Comparison of ENCODE assay signal across 8 cellular contexts in genomic region chr7:74661836-74662794, GRCh38. TPM values are rescaled to one million over a fixed set of nuclear protein-coding genes. Genes with fewer than 3 reads are reported as not detected.
DNase-seq lines count a peak whose midpoint lies in the region; ATAC-seq and TF ChIP-seq lines count a peak whose summit lies in the region.
"Not testable (repeated sequence)": the region's sequence is repeated elsewhere in the genome, so short reads cannot be mapped to it uniquely, and the experiment has no call there.

No MANE protein-coding gene starts in this region.

- H3K36me3 ChIP-seq in MM.1S (replicated peaks; ENCODE audit: insufficient read depth, low read length); subcutaneous abdominal adipose tissue (ENCODE audit: control insufficient read depth in 5 of 5, insufficient read depth in 5 of 5, low read length in 5 of 5): not testable (repeated sequence)
- peaks cover 78% of the 10 kb centered on the region for H3K36me3 ChIP-seq in WERI-Rb-1
- peaks cover 0 to 39% (median 8%) of the 10 kb centered on the region in 9 donors for H3K36me3 ChIP-seq in heart right ventricle

- not testable (repeated sequence) for H3K4me1 ChIP-seq in MM.1S (ENCODE audit: low read length)
- H3K4me1 ChIP-seq in heart right ventricle (peaks cover 3 to 79% (median 67%) of the 10 kb centered on the region in 9 donors), subcutaneous abdominal adipose tissue (ENCODE audit: control insufficient read depth in 5 of 5, insufficient read depth in 5 of 5, low read length in 5 of 5) (peaks cover 9 to 74% (median 67%) of the 10 kb centered on the region in 5 donors)

- H3K9ac ChIP-seq in MM.1S (ENCODE audit: low read length), result not testable (repeated sequence)
- peak overlapping the region in 1 of 5 donors; percentile 56 for H3K9ac ChIP-seq in subcutaneous abdominal adipose tissue (ENCODE audit: low read length in 5 of 5)

- H3K36me3 Mint-ChIP-seq in CD4-positive, alpha-beta T cell (ENCODE audit: low read depth), result peaks cover 48% of the 10 kb centered on the region
- H3K36me3 Mint-ChIP-seq in central memory CD8-positive, alpha-beta T cell (ENCODE audit: insufficient read depth), result peaks cover 36% of the 10 kb centered on the region
- H3K36me3 Mint-ChIP-seq in natural killer cell, result not testable (repeated sequence)

- H3K27ac ChIP-seq in CD4-positive, alpha-beta T cell (ENCODE audit: low read depth, low read length); WERI-Rb-1: not testable (repeated sequence)
- peak overlapping the region; percentile 88; the same call in 1 of the 2 replicates for H3K27ac ChIP-seq in MM.1S (ENCODE audit: low read length)
- peak overlapping the region in 7 of 10 donors; percentile 33 to 100 (median 67) for H3K27ac ChIP-seq in heart right ventricle
- H3K27ac ChIP-seq in subcutaneous abdominal adipose tissue (ENCODE audit: low read depth, low read length), result peak overlapping the region; percentile 98

- peaks cover 56% of the 10 kb centered on the region for H3K4me1 Mint-ChIP-seq in CD4-positive, alpha-beta T cell (ENCODE audit: low read depth)
- H3K4me1 Mint-ChIP-seq in central memory CD8-positive, alpha-beta T cell, result peaks cover 32% of the 10 kb centered on the region
- peaks cover 30 to 60% of the 10 kb centered on the region in 2 donors for H3K4me1 Mint-ChIP-seq in natural killer cell

- intact Hi-C loops in CD4-positive, alpha-beta T cell (cut with DNase I, micrococcal nuclease); natural killer cell (cut with micrococcal nuclease): not testable (repeated sequence)
- intact Hi-C loops in heart right ventricle (cut with DNase I), result loop anchor here in 2 of 10 donors (5.0 to 10.0 kb wide), 2 partner anchors 40 to 53 kb away; no protein-coding TSS in a partner anchor

- H3K79me2 ChIP-seq in MM.1S (ENCODE audit: low read length), result peaks cover 85% of the 10 kb centered on the region

- not testable (repeated sequence) for H3K27me3 Mint-ChIP-seq in CD4-positive, alpha-beta T cell; central memory CD8-positive, alpha-beta T cell; natural killer cell (ENCODE audit: low read depth in 2 of 2)

- H3K4me2 ChIP-seq in MM.1S (ENCODE audit: low read depth, low read length), result peak overlapping the region; percentile 99

- not testable (repeated sequence) for DNase-seq in CD4-positive, alpha-beta T cell; MM.1S; WERI-Rb-1; central memory CD8-positive, alpha-beta T cell (ENCODE audit: low spot score in 2 of 2); heart right ventricle; natural killer cell

- H3K4me3 ChIP-seq in GM12875 (ENCODE audit: low read depth, low read length); MM.1S (ENCODE audit: low read length); WERI-Rb-1 (ENCODE audit: low read depth, low read length); heart right ventricle; subcutaneous abdominal adipose tissue (ENCODE audit: low read depth in 1 of 5, low read length in 5 of 5): not testable (repeated sequence)

- H3F3A ChIP-seq in MM.1S (ENCODE audit: insufficient read depth, low read length), result peaks cover 40% of the 10 kb centered on the region

- peak overlapping the region; percentile 43 for H3K27ac Mint-ChIP-seq in CD4-positive, alpha-beta T cell
- not testable (repeated sequence) for H3K27ac Mint-ChIP-seq in central memory CD8-positive, alpha-beta T cell (ENCODE audit: low read depth)
- peak overlapping the region; percentile 86 to 95 for H3K27ac Mint-ChIP-seq in natural killer cell

- not testable (repeated sequence) for TF ChIP-seq CTCF in CD4-positive, alpha-beta T cell (IDR thresholded peaks at IDR 0.05); MM.1S (IDR thresholded peaks at IDR 0.05; ENCODE audit: low read length); heart right ventricle (IDR thresholded peaks at IDR 0.05); natural killer cell (IDR thresholded peaks at IDR 0.05)
- TF ChIP-seq CTCF in GM12875 (IDR thresholded peaks at IDR 0.05; ENCODE audit: borderline replicate concordance, insufficient read depth, low read depth, low read length) (0 out of 2 replicates have a peak, but pooled peaks have one; percentile 27), WERI-Rb-1 (IDR thresholded peaks at IDR 0.05; ENCODE audit: low read depth, low read length) (0 out of 2 replicates have a peak, but pooled peaks have one; percentile 3)

- peaks cover 10% of the 10 kb centered on the region for H4K20me1 ChIP-seq in MM.1S (ENCODE audit: insufficient read depth, low read length)

- not testable (repeated sequence) for H2AFZ ChIP-seq in MM.1S (ENCODE audit: low read length)

- not testable (repeated sequence) for ATAC-seq in CD4-positive, alpha-beta T cell (ENCODE audit: poor library complexity); central memory CD8-positive, alpha-beta T cell (replicated peaks; ENCODE audit: extremely low read depth, poor library complexity, severe bottlenecking); heart right ventricle; natural killer cell

- not testable (repeated sequence) for H3K27me3 ChIP-seq in CD4-positive, alpha-beta T cell (ENCODE audit: control insufficient read depth, insufficient read depth, low read length); MM.1S (replicated peaks; ENCODE audit: insufficient read depth, low read length); WERI-Rb-1 (ENCODE audit: insufficient read depth, low read depth, severe bottlenecking); heart right ventricle; subcutaneous abdominal adipose tissue (ENCODE audit: control insufficient read depth in 5 of 5, insufficient read depth in 4 of 5, low read length in 5 of 5)

- not testable (repeated sequence) for H3K9me3 ChIP-seq in CD4-positive, alpha-beta T cell (ENCODE audit: control insufficient read depth, low read length); MM.1S (replicated peaks; ENCODE audit: insufficient read depth, low read length); WERI-Rb-1 (ENCODE audit: severe bottlenecking); heart right ventricle; subcutaneous abdominal adipose tissue (ENCODE audit: control insufficient read depth in 5 of 5, low read length in 5 of 5)

- H3K4me3 Mint-ChIP-seq in CD4-positive, alpha-beta T cell, result peak overlapping the region; percentile 58
- H3K4me3 Mint-ChIP-seq in central memory CD8-positive, alpha-beta T cell, result peak overlapping the region; percentile 88
- H3K4me3 Mint-ChIP-seq in natural killer cell, result peak overlapping the region; percentile 25

- POLR2A ChIA-PET in CD4-positive, alpha-beta T cell (lab: Charles Lee), result interaction anchor here (1.3 to 1.9 kb wide), 2 partner anchors 8 to 11 kb away, joined by 4 to 7 read pairs; no protein-coding TSS in a partner anchor

- CTCF ChIA-PET in CD4-positive, alpha-beta T cell (lab: Charles Lee), result interaction anchor here (0.5 to 0.7 kb wide), 3 partner anchors 444 to 864 kb away, joined by 3 to 4 read pairs (median 3); no protein-coding TSS in a partner anchor

- H3K9me2 ChIP-seq in MM.1S (replicated peaks; ENCODE audit: insufficient read depth, low read length), result not testable (repeated sequence)

- H3K9me3 Mint-ChIP-seq in CD4-positive, alpha-beta T cell; central memory CD8-positive, alpha-beta T cell; natural killer cell: not testable (repeated sequence)

- WGBS in heart right ventricle, 2 donors, result 71 to 72% methylated on average over 21 of the region's 21 CpGs

RNA-seq across cellular contexts. Expression of gene GTF2I, which starts 4.6 kb away (rescaled TPM):
- 100 to 1,000 TPM; 105 to 109 TPM for total RNA-seq in CD4-positive, alpha-beta T cell
- total RNA-seq in heart right ventricle (100 to 1,000 TPM; 100 to 152 (median 119) TPM), natural killer cell (100 to 1,000 TPM; 153 to 222 (median 188) TPM)
- polyA plus RNA-seq in heart right ventricle, result 10 to 100 TPM; 18.9 to 31.4 TPM

Comparison
In these comparisons a context has a peak if more than half of its experiments do, and no peak if none do; other contexts are left out.
1. H3K4me3 Mint-ChIP-seq: peak in every context shown above with its lines; median percentile 88 in central memory CD8-positive, alpha-beta T cell; 58 in CD4-positive, alpha-beta T cell; 25 in natural killer cell.